ENCODE assay signal across 8 cellular contexts in genomic region chr10:79400567-79401004, GRCh38.
DNase-seq lines count a peak whose midpoint lies in the region; ATAC-seq, FAIRE-seq and TF ChIP-seq lines count a peak whose summit lies in the region.

No MANE protein-coding gene starts in this region.

- H3K4me3 ChIP-seq in GM12875 (ENCODE audit: low read depth, low read length), result no peak overlapping the region

- DNase-seq in HuH-7 (ENCODE audit: low spot score) (peak; percentile 82), ecto neural progenitor cell (ENCODE audit: low spot score) (peak; percentile 75), nephron progenitor cell (peak; percentile 70), urothelium cell line (ENCODE audit: low spot score) (no peak)
- DNase-seq in activated CD4-positive, alpha-beta T cell treated with anti-CD3 and anti-CD28 coated beads for 48 hours, result peak; percentile 78

- FAIRE-seq in urothelium cell line (lab: Jason Lieb, UNC), result peak; percentile 87

- no peak overlapping the region for H3K4me3 Mint-ChIP-seq in nephron progenitor cell

- no peak for ATAC-seq in GM21515 (IDR thresholded peaks at IDR 0.05; ENCODE audit: unreplicated experiment)

- H3K27me3 Mint-ChIP-seq in nephron progenitor cell (ENCODE audit: low read depth, poor library complexity), result peaks cover 5% of the 10 kb centered on the region

- no peak overlapping the region for H3K27ac ChIP-seq in 22Rv1

- peaks cover 92% of the 10 kb centered on the region for H3K4me1 Mint-ChIP-seq in nephron progenitor cell

- TF ChIP-seq CTCF in 22Rv1 (IDR thresholded peaks at IDR 0.05), result peak; percentile 88
- TF ChIP-seq CTCF in GM12875 (IDR thresholded peaks at IDR 0.05; ENCODE audit: borderline replicate concordance, insufficient read depth, low read depth, low read length), result peak; percentile 96
- TF ChIP-seq CTCF in nephron progenitor cell (IDR thresholded peaks at IDR 0.05), result peak; percentile 74

- peaks cover 6% of the 10 kb centered on the region for H3K36me3 Mint-ChIP-seq in nephron progenitor cell (ENCODE audit: low read depth)

- no peak overlapping the region for H3K27ac Mint-ChIP-seq in nephron progenitor cell

- H3K9me3 Mint-ChIP-seq in nephron progenitor cell, result no peaks in the 10 kb centered on the region
